In genomic region chr6:143901885-143902708, GRCh38 we compare ENCODE assay signal across 9 cellular contexts. TPM values are rescaled to one million over a fixed set of nuclear protein-coding genes. Genes with fewer than 3 reads are reported as not detected.
DNase-seq lines count a peak whose midpoint lies in the region; ATAC-seq and TF ChIP-seq lines count a peak whose summit lies in the region.
"Had no signal": no experiment of that assay in that cellular context is flagged by ENCODE, and none has a peak within 500 bp of the region (broad histone marks: within the 10 kb centered on the region; RNA-seq: fewer than 3 reads in every experiment).

No MANE protein-coding gene starts in this region.

- no peak overlapping the region for H3K4me3 ChIP-seq in right lobe of liver

- no peaks in the 10 kb centered on the region for H3K79me1 ChIP-seq in H9 (ENCODE audit: insufficient read depth, low read depth, low read length, poor library complexity, severe bottlenecking)

- H3K27ac ChIP-seq in right lobe of liver = no peak overlapping the region
- no peak overlapping the region for H3K27ac ChIP-seq in H9 (ENCODE audit: insufficient read length, low read depth, low read length)

- H4K5ac ChIP-seq in H9 (ENCODE audit: insufficient read length, low read depth, low read length) = no peak overlapping the region

- H3K4me2 ChIP-seq in H9 (ENCODE audit: insufficient read depth, insufficient read length, low read length) = no peak overlapping the region

- no peaks in the 10 kb centered on the region for H3K79me2 ChIP-seq in H9 (ENCODE audit: insufficient read depth, low read length)

- H3K4me1 Mint-ChIP-seq in H9 (0 out of 4 replicates have a peak, but pooled peaks cover 0 to 4% of the 10 kb centered on the region in 2 experiments), CD14-positive monocyte (peaks cover 5% of the 10 kb centered on the region)

- DNase-seq in GM10266 (ENCODE audit: extremely low spot score) (peak; percentile 59), right lobe of liver (no peak), NCI-H748 (lab: John Stamatoyannopoulos, UW; ENCODE audit: unreplicated experiment) (no peak), H9 (no peak), amniotic stem cell (lab: John Stamatoyannopoulos, UW) (no peak), CD14-positive monocyte (ENCODE audit: low spot score) (no peak)

- H2BK120ac ChIP-seq in H9 (ENCODE audit: low read depth, low read length, poor library complexity, severe bottlenecking) = no peak overlapping the region

- H2BK12ac ChIP-seq in H9 (ENCODE audit: insufficient read length, low read depth, low read length) = no peak overlapping the region

- H2AK5ac ChIP-seq in H9 (ENCODE audit: insufficient read length, low read length) = no peak overlapping the region

- H3K9me3 ChIP-seq in right lobe of liver = no peaks in the 10 kb centered on the region
- no peaks in the 10 kb centered on the region for H3K9me3 ChIP-seq in H9 (ENCODE audit: control insufficient read depth, low read depth, low read length)

- no peaks in the 10 kb centered on the region for H3K9me3 Mint-ChIP-seq in H9
- peaks cover 0 to 6% (median 1%) of the 10 kb centered on the region in 7 donors for H3K9me3 Mint-ChIP-seq in CD14-positive monocyte

- no peak overlapping the region for H2BK20ac ChIP-seq in H9 (ENCODE audit: low read depth, low read length, poor library complexity, severe bottlenecking)

- H3T11ph ChIP-seq in H9 (ENCODE audit: low read length) = no peak overlapping the region

- no peak overlapping the region for H2AFZ ChIP-seq in H9 (ENCODE audit: low read length)

- H3K36me3 Mint-ChIP-seq in H9 (ENCODE audit: insufficient read depth in 1 of 3, low read depth in 3 of 3) (no peaks in the 10 kb centered on the region), CD14-positive monocyte (peaks cover 3 to 7% of the 10 kb centered on the region in 2 donors)

- H3K27me3 ChIP-seq in right lobe of liver (no peaks in the 10 kb centered on the region), H9 (ENCODE audit: insufficient read depth, low read length) (no peaks in the 10 kb centered on the region)

- H3K56ac ChIP-seq in H9 (ENCODE audit: insufficient read length, low read depth, low read length) = no peak overlapping the region

- H3K18ac ChIP-seq in H9 (ENCODE audit: insufficient read length, low read depth, low read length) = no peak overlapping the region

- no peak overlapping the region for H3K4me3 Mint-ChIP-seq in H9
- H3K4me3 Mint-ChIP-seq in CD14-positive monocyte = no peak overlapping the region

- no peak overlapping the region for H4K8ac ChIP-seq in H9 (replicated peaks; ENCODE audit: insufficient read length, low read depth, low read length)

- no peak overlapping the region for H3K9ac ChIP-seq in H9 (ENCODE audit: extremely low read depth, insufficient read length, low read length)

- H4K20me1 ChIP-seq in H9 (ENCODE audit: control insufficient read depth, insufficient read depth, insufficient read length) = no peaks in the 10 kb centered on the region

- H2BK5ac ChIP-seq in H9 (ENCODE audit: insufficient read length, low read length) = no peak overlapping the region

- TF ChIP-seq POLR2A in right lobe of liver (IDR thresholded peaks at IDR 0.05) = no peak

- intact Hi-C loops in right lobe of liver (cut with DNase I) = no loop called here
- intact Hi-C loops in CD14-positive monocyte (cut with micrococcal nuclease) = no loop called here

- 38% methylated on average over 5 of the region's 6 CpGs for WGBS in right lobe of liver (ENCODE audit: insufficient coverage, low coverage, low lambda C conversion rate, missing lambda C conversion rate)
- no CpG with 5 or more reads among the region's 6 CpGs for WGBS in H9 (ENCODE audit: extremely low coverage, insufficient read length, low lambda C conversion rate)

- no peak overlapping the region for H3K4ac ChIP-seq in H9 (ENCODE audit: low read depth, low read length)

- no peak overlapping the region for H4K91ac ChIP-seq in H9 (ENCODE audit: insufficient read length, low read depth, low read length)

- H3K14ac ChIP-seq in H9 (ENCODE audit: insufficient read depth, low read length) = no peak overlapping the region

- H3K27ac Mint-ChIP-seq in H9 = no peak overlapping the region
- H3K27ac Mint-ChIP-seq in CD14-positive monocyte = no peak overlapping the region

- ATAC-seq in GM21390 (IDR thresholded peaks at IDR 0.05; ENCODE audit: unreplicated experiment) = peak; percentile 96
- ATAC-seq in HG03558 (IDR thresholded peaks at IDR 0.05; ENCODE audit: extremely low read depth, unreplicated experiment) = peak; percentile 95
- peak; percentile 27 to 64 (median 49) for ATAC-seq in right lobe of liver

- H3K27me3 Mint-ChIP-seq in H9 (ENCODE audit: low read depth) (peaks cover 4% of the 10 kb centered on the region; the same call in 1 of the 2 replicates), CD14-positive monocyte (ENCODE audit: low read depth in 3 of 3) (peaks cover 0 to 2% (median 0%) of the 10 kb centered on the region in 3 donors)

- no peaks in the 10 kb centered on the region for H3K23me2 ChIP-seq in H9 (ENCODE audit: insufficient read length, low read depth, low read length, poor library complexity, severe bottlenecking)

- H2BK15ac ChIP-seq in H9 (ENCODE audit: low read depth, low read length) = no peak overlapping the region

- H3K23ac ChIP-seq in H9 (ENCODE audit: insufficient read length, low read depth, low read length) = no peak overlapping the region

- H3K4me1 ChIP-seq in right lobe of liver (no peaks in the 10 kb centered on the region), H9 (ENCODE audit: insufficient read depth, low read length) (no peaks in the 10 kb centered on the region)

- no peak for TF ChIP-seq CTCF in GM10266 (IDR thresholded peaks at IDR 0.05; ENCODE audit: control insufficient read depth, insufficient read depth, low read depth, missing control alignments)
- TF ChIP-seq CTCF in right lobe of liver (IDR thresholded peaks at IDR 0.05) = no peak
- no peak for TF ChIP-seq CTCF in H9 (conservative IDR thresholded peaks at IDR 0.05)
- no peak for TF ChIP-seq CTCF in CD14-positive monocyte (IDR thresholded peaks at IDR 0.05)

- H3K36me3 ChIP-seq in right lobe of liver = no peaks in the 10 kb centered on the region

RNA-seq across cellular contexts. Expression of gene ZC2HC1B, which starts 37.8 kb away (rescaled TPM):
- total RNA-seq in right lobe of liver (not detected), H9 (2021) (not detected in 2 replicates)
- polyA plus RNA-seq in CD14-positive monocyte = not detected
- polyA plus RNA-seq: neural cell had no signal

RNA-seq across cellular contexts. Expression of gene LTV1, which starts 59.0 kb away (rescaled TPM):
- total RNA-seq in right lobe of liver (10 to 100 TPM in 4 of 6 experiments, 1 to 10 TPM in 2; 5.7 to 15.1 (median 11.0) TPM), H9 (2021) (62.5 and 62.9 TPM in 2 replicates)
- polyA plus RNA-seq in CD14-positive monocyte = 10 to 100 TPM; 11.6 to 15.4 TPM
